In the genomic region with DNA sequence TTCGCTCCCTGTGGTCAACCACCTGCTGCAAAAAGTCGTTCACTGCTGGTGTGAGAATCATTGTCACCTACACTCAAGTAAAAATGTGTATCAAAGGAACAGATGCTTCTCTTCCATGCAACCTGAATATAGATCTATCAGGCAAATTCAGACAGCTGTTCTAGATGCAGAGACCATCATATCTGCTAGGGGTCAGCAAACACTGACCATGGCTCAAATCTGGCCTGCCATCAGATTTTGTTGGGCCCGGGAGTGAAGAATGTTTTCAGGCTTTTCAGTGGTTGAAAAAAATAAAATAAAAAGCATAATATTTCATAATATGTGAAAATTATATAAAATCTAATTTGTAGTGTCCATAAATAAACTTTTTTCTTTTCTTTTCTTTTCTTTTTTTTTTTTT, we compare ENCODE assay signal across 2 cellular contexts.
TF ChIP-seq lines count a peak whose summit lies in the region.

No MANE protein-coding gene starts in this region.

TF ChIP-seq in GM23338, 12 proteins besides CTCF, POLR2A, EP300 and RAD21 (continued from another document):
- no peak for TF ChIP-seq ZNF331 (CRISPR knock-in tag; IDR thresholded peaks at IDR 0.05; ENCODE audit: low read depth)
- TF ChIP-seq EZH2 (IDR thresholded peaks at IDR 0.05; ENCODE audit: low read depth, unreplicated experiment), result no peak
- TF ChIP-seq, protein P1, sequence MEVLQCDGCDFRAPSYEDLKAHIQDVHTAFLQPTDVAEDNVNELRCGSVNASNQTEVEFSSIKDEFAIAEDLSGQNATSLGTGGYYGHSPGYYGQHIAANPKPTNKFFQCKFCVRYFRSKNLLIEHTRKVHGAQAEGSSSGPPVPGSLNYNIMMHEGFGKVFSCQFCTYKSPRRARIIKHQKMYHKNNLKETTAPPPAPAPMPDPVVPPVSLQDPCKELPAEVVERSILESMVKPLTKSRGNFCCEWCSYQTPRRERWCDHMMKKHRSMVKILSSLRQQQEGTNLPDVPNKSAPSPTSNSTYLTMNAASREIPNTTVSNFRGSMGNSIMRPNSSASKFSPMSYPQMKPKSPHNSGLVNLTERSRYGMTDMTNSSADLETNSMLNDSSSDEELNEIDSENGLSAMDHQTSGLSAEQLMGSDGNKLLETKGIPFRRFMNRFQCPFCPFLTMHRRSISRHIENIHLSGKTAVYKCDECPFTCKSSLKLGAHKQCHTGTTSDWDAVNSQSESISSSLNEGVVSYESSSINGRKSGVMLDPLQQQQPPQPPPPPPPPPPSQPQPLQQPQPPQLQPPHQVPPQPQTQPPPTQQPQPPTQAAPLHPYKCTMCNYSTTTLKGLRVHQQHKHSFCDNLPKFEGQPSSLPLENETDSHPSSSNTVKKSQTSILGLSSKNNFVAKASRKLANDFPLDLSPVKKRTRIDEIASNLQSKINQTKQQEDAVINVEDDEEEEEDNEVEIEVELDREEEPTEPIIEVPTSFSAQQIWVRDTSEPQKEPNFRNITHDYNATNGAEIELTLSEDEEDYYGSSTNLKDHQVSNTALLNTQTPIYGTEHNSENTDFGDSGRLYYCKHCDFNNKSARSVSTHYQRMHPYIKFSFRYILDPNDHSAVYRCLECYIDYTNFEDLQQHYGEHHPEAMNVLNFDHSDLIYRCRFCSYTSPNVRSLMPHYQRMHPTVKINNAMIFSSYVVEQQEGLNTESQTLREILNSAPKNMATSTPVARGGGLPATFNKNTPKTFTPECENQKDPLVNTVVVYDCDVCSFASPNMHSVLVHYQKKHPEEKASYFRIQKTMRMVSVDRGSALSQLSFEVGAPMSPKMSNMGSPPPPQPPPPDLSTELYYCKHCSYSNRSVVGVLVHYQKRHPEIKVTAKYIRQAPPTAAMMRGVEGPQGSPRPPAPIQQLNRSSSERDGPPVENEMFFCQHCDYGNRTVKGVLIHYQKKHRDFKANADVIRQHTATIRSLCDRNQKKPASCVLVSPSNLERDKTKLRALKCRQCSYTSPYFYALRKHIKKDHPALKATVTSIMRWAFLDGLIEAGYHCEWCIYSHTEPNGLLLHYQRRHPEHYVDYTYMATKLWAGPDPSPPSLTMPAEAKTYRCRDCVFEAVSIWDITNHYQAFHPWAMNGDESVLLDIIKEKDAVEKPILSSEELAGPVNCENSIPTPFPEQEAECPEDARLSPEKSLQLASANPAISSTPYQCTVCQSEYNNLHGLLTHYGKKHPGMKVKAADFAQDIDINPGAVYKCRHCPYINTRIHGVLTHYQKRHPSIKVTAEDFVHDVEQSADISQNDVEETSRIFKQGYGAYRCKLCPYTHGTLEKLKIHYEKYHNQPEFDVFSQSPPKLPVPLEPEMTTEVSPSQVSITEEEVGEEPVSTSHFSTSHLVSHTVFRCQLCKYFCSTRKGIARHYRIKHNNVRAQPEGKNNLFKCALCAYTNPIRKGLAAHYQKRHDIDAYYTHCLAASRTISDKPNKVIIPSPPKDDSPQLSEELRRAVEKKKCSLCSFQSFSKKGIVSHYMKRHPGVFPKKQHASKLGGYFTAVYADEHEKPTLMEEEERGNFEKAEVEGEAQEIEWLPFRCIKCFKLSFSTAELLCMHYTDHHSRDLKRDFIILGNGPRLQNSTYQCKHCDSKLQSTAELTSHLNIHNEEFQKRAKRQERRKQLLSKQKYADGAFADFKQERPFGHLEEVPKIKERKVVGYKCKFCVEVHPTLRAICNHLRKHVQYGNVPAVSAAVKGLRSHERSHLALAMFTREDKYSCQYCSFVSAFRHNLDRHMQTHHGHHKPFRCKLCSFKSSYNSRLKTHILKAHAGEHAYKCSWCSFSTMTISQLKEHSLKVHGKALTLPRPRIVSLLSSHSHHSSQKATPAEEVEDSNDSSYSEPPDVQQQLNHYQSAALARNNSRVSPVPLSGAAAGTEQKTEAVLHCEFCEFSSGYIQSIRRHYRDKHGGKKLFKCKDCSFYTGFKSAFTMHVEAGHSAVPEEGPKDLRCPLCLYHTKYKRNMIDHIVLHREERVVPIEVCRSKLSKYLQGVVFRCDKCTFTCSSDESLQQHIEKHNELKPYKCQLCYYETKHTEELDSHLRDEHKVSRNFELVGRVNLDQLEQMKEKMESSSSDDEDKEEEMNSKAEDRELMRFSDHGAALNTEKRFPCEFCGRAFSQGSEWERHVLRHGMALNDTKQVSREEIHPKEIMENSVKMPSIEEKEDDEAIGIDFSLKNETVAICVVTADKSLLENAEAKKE (CRISPR knock-in tag; IDR thresholded peaks at IDR 0.05), result no peak
- no peak for TF ChIP-seq STAT1 (IDR thresholded peaks at IDR 0.05; ENCODE audit: unreplicated experiment)
- TF ChIP-seq, protein P2, sequence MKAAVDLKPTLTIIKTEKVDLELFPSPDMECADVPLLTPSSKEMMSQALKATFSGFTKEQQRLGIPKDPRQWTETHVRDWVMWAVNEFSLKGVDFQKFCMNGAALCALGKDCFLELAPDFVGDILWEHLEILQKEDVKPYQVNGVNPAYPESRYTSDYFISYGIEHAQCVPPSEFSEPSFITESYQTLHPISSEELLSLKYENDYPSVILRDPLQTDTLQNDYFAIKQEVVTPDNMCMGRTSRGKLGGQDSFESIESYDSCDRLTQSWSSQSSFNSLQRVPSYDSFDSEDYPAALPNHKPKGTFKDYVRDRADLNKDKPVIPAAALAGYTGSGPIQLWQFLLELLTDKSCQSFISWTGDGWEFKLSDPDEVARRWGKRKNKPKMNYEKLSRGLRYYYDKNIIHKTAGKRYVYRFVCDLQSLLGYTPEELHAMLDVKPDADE (IDR thresholded peaks at IDR 0.05), result no peak
- no peak for TF ChIP-seq NANOG (IDR thresholded peaks at IDR 0.05; ENCODE audit: borderline replicate concordance)
- no peak for TF ChIP-seq CREB1 (CRISPR knock-in tag; IDR thresholded peaks at IDR 0.05; ENCODE audit: low read depth)
- no peak for TF ChIP-seq JUNB (IDR thresholded peaks at IDR 0.05; ENCODE audit: unreplicated experiment)
- no peak for TF ChIP-seq EZH2phosphoT487 (IDR thresholded peaks at IDR 0.05; ENCODE audit: unreplicated experiment)

TF ChIP-seq in H1, 55 proteins besides CTCF, POLR2A, EP300 and RAD21:
- no peak for TF ChIP-seq CBX8 (IDR thresholded peaks at IDR 0.05; ENCODE audit: borderline replicate concordance, low read depth, low read length)
- TF ChIP-seq EGR1 (IDR thresholded peaks at IDR 0.05; ENCODE audit: borderline replicate concordance, low read depth, low read length), result no peak
